Comparison of ENCODE assay signal across 1 cellular context in the genomic region with DNA sequence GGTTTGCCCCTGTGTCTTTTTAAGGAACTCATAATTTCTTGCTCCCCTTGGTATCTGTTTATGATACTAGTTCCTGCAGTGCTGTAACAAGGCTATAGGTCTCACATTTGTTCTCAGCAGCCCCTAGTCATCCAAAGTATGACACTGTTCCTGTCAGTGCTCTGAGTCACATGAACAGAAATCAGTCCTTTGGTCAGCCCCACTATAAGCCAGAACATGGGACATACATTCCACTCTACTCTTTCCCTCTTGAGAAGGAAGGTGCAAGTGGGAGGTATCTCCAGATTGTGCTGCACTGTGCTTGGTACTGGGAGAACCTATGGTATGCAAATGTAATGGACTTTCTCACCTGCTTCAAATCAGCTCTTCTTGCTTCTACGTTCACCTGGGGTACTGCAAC.
TF ChIP-seq lines count a peak whose summit lies in the region.

No MANE protein-coding gene starts in this region.

TF ChIP-seq in HCT116, 20 proteins besides CTCF, POLR2A, EP300 and RAD21 (continued from another document):
- TF ChIP-seq, protein P1, sequence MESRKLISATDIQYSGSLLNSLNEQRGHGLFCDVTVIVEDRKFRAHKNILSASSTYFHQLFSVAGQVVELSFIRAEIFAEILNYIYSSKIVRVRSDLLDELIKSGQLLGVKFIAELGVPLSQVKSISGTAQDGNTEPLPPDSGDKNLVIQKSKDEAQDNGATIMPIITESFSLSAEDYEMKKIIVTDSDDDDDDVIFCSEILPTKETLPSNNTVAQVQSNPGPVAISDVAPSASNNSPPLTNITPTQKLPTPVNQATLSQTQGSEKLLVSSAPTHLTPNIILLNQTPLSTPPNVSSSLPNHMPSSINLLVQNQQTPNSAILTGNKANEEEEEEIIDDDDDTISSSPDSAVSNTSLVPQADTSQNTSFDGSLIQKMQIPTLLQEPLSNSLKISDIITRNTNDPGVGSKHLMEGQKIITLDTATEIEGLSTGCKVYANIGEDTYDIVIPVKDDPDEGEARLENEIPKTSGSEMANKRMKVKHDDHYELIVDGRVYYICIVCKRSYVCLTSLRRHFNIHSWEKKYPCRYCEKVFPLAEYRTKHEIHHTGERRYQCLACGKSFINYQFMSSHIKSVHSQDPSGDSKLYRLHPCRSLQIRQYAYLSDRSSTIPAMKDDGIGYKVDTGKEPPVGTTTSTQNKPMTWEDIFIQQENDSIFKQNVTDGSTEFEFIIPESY (IDR thresholded peaks at IDR 0.05; ENCODE audit: extremely low read depth, insufficient replicate concordance, low read length): no peak
- no peak for TF ChIP-seq ZFX (IDR thresholded peaks at IDR 0.05)
- TF ChIP-seq ELF1 (IDR thresholded peaks at IDR 0.05; ENCODE audit: borderline replicate concordance, low read depth): no peak
- no peak for TF ChIP-seq POLR2AphosphoS5 (IDR thresholded peaks at IDR 0.05; ENCODE audit: low read depth, low read length)
- no peak for TF ChIP-seq SRF (IDR thresholded peaks at IDR 0.05; ENCODE audit: low read depth)
- TF ChIP-seq SIN3A (IDR thresholded peaks at IDR 0.05; ENCODE audit: low read depth): no peak
- no peak for TF ChIP-seq EGR1 (IDR thresholded peaks at IDR 0.05; ENCODE audit: low read depth)
